ENCODE assay signal across 1 cellular context in genomic region chr15:77633134-77633912, GRCh38.
A peak's percentile ranks its signal among the peaks of the same experiment; 100 is the strongest.
TF ChIP-seq lines count a peak whose summit lies in the region.

No MANE protein-coding gene starts in this region.

TF ChIP-seq in HepG2, 621 proteins besides CTCF, POLR2A, EP300 and RAD21 (continued from another document and continues in another):
- TF ChIP-seq ZSCAN12 (CRISPR knock-in tag; IDR thresholded peaks at IDR 0.05) (peak; percentile 62; the same call in 1 of the 2 replicates), ZBTB43 (CRISPR knock-in tag; conservative IDR thresholded peaks at IDR 0.05) (0 out of 2 replicates have a peak, but pooled peaks have one; percentile 36), SKI (IDR thresholded peaks at IDR 0.05; ENCODE audit: partially characterized antibody) (no peak), RXRA (CRISPR knock-in tag; IDR thresholded peaks at IDR 0.05) (peak; percentile 50; the same call in 1 of the 2 replicates), MTERF4 (CRISPR knock-in tag; IDR thresholded peaks at IDR 0.05) (no peak), BRF2 (CRISPR knock-in tag; IDR thresholded peaks at IDR 0.05) (no peak), NR2F2 (IDR thresholded peaks at IDR 0.05; ENCODE audit: borderline replicate concordance, low read depth) (no peak), ZNF280B (CRISPR knock-in tag; IDR thresholded peaks at IDR 0.05; ENCODE audit: borderline replicate concordance) (no peak; the same call in 1 of the 2 replicates), THAP11 (CRISPR knock-in tag; IDR thresholded peaks at IDR 0.05) (peak; percentile 39; the same call in 1 of the 2 replicates), ZNF331 (CRISPR knock-in tag; IDR thresholded peaks at IDR 0.05) (peak; percentile 54; the same call in 1 of the 2 replicates), RBM39 (IDR thresholded peaks at IDR 0.05; ENCODE audit: low read depth, low read length, poor library complexity, severe bottlenecking) (peak; percentile 50), WIZ (CRISPR knock-in tag; IDR thresholded peaks at IDR 0.05) (no peak), JUNB (CRISPR knock-in tag; IDR thresholded peaks at IDR 0.05; ENCODE audit: borderline replicate concordance) (no peak), ZNF839 (CRISPR knock-in tag; IDR thresholded peaks at IDR 0.05; ENCODE audit: borderline replicate concordance) (no peak), ZNF569 (CRISPR knock-in tag; IDR thresholded peaks at IDR 0.05; ENCODE audit: borderline replicate concordance) (no peak), ZNF576 (CRISPR knock-in tag; IDR thresholded peaks at IDR 0.05) (no peak), GFI1 (CRISPR knock-in tag; IDR thresholded peaks at IDR 0.05; ENCODE audit: borderline replicate concordance) (peak; percentile 45; the same call in 1 of the 2 replicates), ZNF704 (CRISPR knock-in tag; IDR thresholded peaks at IDR 0.05; ENCODE audit: borderline replicate concordance) (no peak), HMG20A (CRISPR knock-in tag; IDR thresholded peaks at IDR 0.05; ENCODE audit: borderline replicate concordance) (no peak), CSRNP2 (CRISPR knock-in tag; conservative IDR thresholded peaks at IDR 0.05; ENCODE audit: low read depth) (no peak), ZNF720 (CRISPR knock-in tag; IDR thresholded peaks at IDR 0.05) (no peak), TCF7 (IDR thresholded peaks at IDR 0.05; ENCODE audit: low read depth) (no peak), MED1 (CRISPR knock-in tag; IDR thresholded peaks at IDR 0.05) (peak; percentile 36; the same call in 1 of the 2 replicates), E2F1 (CRISPR knock-in tag; IDR thresholded peaks at IDR 0.05) (0 out of 2 replicates have a peak, but pooled peaks have one; percentile 18), REPIN1 (CRISPR knock-in tag; IDR thresholded peaks at IDR 0.05; ENCODE audit: borderline replicate concordance, low read depth) (no peak), XRCC5 (optimal IDR thresholded peaks at IDR 0.05; ENCODE audit: low read length) (peak; percentile 98), PATZ1 (CRISPR knock-in tag; IDR thresholded peaks at IDR 0.05) (peak; percentile 75), SP5 (CRISPR knock-in tag; IDR thresholded peaks at IDR 0.05; ENCODE audit: borderline replicate concordance, low read depth) (peak; percentile 46; the same call in 1 of the 2 replicates), ARID4A (CRISPR knock-in tag; IDR thresholded peaks at IDR 0.05; ENCODE audit: borderline replicate concordance) (peak; percentile 31; the same call in 1 of the 2 replicates), UBTF (CRISPR knock-in tag; IDR thresholded peaks at IDR 0.05) (peak; percentile 80), NONO (IDR thresholded peaks at IDR 0.05) (no peak), NONO (CRISPR knock-in tag; conservative IDR thresholded peaks at IDR 0.05) (peak; percentile 80), ARID2 (CRISPR knock-in tag; IDR thresholded peaks at IDR 0.05; ENCODE audit: borderline replicate concordance) (no peak), THAP9 (CRISPR knock-in tag; IDR thresholded peaks at IDR 0.05; ENCODE audit: borderline replicate concordance) (no peak), ZNF766 (CRISPR knock-in tag; IDR thresholded peaks at IDR 0.05; ENCODE audit: borderline replicate concordance) (0 out of 2 replicates have a peak, but pooled peaks have one; percentile 39)
